ENCODE assay signal across 1 cellular context in genomic region chr19:7507884-7508283, GRCh38.
TF ChIP-seq lines count a peak whose summit lies in the region.

No MANE protein-coding gene starts in this region.

TF ChIP-seq in endothelial cell of umbilical vein, 7 proteins besides CTCF, POLR2A, EP300 and RAD21:
- TF ChIP-seq GATA2 (IDR thresholded peaks at IDR 0.05; ENCODE audit: insufficient read depth, insufficient read length, low read depth, low read length): no peak
- TF ChIP-seq FOS (IDR thresholded peaks at IDR 0.05; ENCODE audit: borderline replicate concordance, insufficient read depth, low read length): peak; percentile 60
